ENCODE assay signal across 10 cellular contexts in genomic region chr12:131912526-131913274, GRCh38. TPM values are rescaled to one million over a fixed set of nuclear protein-coding genes. Genes with fewer than 3 reads are reported as not detected.
DNase-seq lines count a peak whose midpoint lies in the region; ATAC-seq, FAIRE-seq and TF ChIP-seq lines count a peak whose summit lies in the region.
"Had no signal": no experiment of that assay in that cellular context is flagged by ENCODE, and none has a peak within 500 bp of the region (broad histone marks: within the 10 kb centered on the region; RNA-seq: fewer than 3 reads in every experiment).

No MANE protein-coding gene starts in this region.

- no peaks in the 10 kb centered on the region for H3K79me2 ChIP-seq in keratinocyte (ENCODE audit: control insufficient read depth, insufficient read depth, low read length)

- FAIRE-seq in keratinocyte (lab: Jason Lieb, UNC), result no peak

- no peaks in the 10 kb centered on the region for H3K9me3 ChIP-seq in body of pancreas
- no peaks in the 10 kb centered on the region for H3K9me3 ChIP-seq in keratinocyte (ENCODE audit: control insufficient read depth, low read depth, low read length)
- H3K9me3 ChIP-seq in upper lobe of right lung, result no peaks in the 10 kb centered on the region

- intact Hi-C loops in body of pancreas (cut with DNase I), result no loop called here
- intact Hi-C loops in upper lobe of right lung (cut with DNase I), result no loop called here

- peak overlapping the region in 3 of 4 donors; percentile 19 to 71 (median 63) for H3K27ac ChIP-seq in body of pancreas
- H3K27ac ChIP-seq in keratinocyte (ENCODE audit: control insufficient read depth, insufficient read depth, low read length), result no peak overlapping the region
- no peak overlapping the region for H3K27ac ChIP-seq in upper lobe of right lung
- H3K27ac ChIP-seq: 22Rv1 had no signal

- H3K4me3 Mint-ChIP-seq in glutamatergic neuron (ENCODE audit: unreplicated experiment), result no peak overlapping the region
- H3K4me3 Mint-ChIP-seq in effector memory CD8-positive, alpha-beta T cell, result no peak overlapping the region
- H3K4me3 Mint-ChIP-seq: neural crest cell had no signal

- H3K27me3 ChIP-seq in body of pancreas, result no peaks in the 10 kb centered on the region
- no peaks in the 10 kb centered on the region for H3K27me3 ChIP-seq in keratinocyte (ENCODE audit: control insufficient read depth, extremely low read depth, insufficient read depth, low read length)
- H3K27me3 ChIP-seq in upper lobe of right lung, result no peaks in the 10 kb centered on the region

- H3K27me3 Mint-ChIP-seq in glutamatergic neuron (ENCODE audit: unreplicated experiment), result peaks cover 4% of the 10 kb centered on the region
- H3K27me3 Mint-ChIP-seq in effector memory CD8-positive, alpha-beta T cell, result no peaks in the 10 kb centered on the region

- no peaks in the 10 kb centered on the region for H3K9me1 ChIP-seq in keratinocyte (ENCODE audit: control insufficient read depth, extremely low read depth, insufficient read depth, low read length)

- H4K20me1 ChIP-seq in keratinocyte (ENCODE audit: control insufficient read depth, extremely low read depth, insufficient read depth, low read length), result no peaks in the 10 kb centered on the region

- no peak overlapping the region for H3K4me2 ChIP-seq in keratinocyte (ENCODE audit: control insufficient read depth, extremely low read depth, insufficient read depth, low read depth, low read length)

- peak; percentile 81 for ATAC-seq in body of pancreas
- peak; percentile 14 for ATAC-seq in upper lobe of right lung
- ATAC-seq in effector memory CD8-positive, alpha-beta T cell (replicated peaks), result no peak
- no peak for ATAC-seq in HG03159 (IDR thresholded peaks at IDR 0.05; ENCODE audit: unreplicated experiment)

- no peaks in the 10 kb centered on the region for H3K36me3 Mint-ChIP-seq in glutamatergic neuron (ENCODE audit: unreplicated experiment)
- peaks cover 53% of the 10 kb centered on the region for H3K36me3 Mint-ChIP-seq in effector memory CD8-positive, alpha-beta T cell (ENCODE audit: insufficient read depth)

- H3K4me3 ChIP-seq in body of pancreas (no peak overlapping the region), keratinocyte (ENCODE audit: control insufficient read depth in 2 of 3, extremely low read depth in 1 of 3, insufficient read depth in 2 of 3, low read depth in 1 of 3, low read length in 3 of 3) (no peak overlapping the region), upper lobe of right lung (no peak overlapping the region)

- H3K9me3 Mint-ChIP-seq in glutamatergic neuron (ENCODE audit: unreplicated experiment), result no peaks in the 10 kb centered on the region
- H3K9me3 Mint-ChIP-seq in effector memory CD8-positive, alpha-beta T cell, result no peaks in the 10 kb centered on the region
- H3K9me3 Mint-ChIP-seq: neural crest cell had no signal

- 50 to 72% methylated on average over 12 to 20 of the region's 20 CpGs for WGBS in body of pancreas, 2 donors

- DNase-seq in DMS 273 (lab: John Stamatoyannopoulos, UW; ENCODE audit: unreplicated experiment) (peak; percentile 67), DMS 273 treated with DMSO at 0.1 percent for 48 hours (lab: John Stamatoyannopoulos, UW) (no peak), body of pancreas (peak; percentile 75 to 89 (median 82)), keratinocyte (ENCODE audit: low read depth, low spot score) (no peak), upper lobe of right lung (no peak), glutamatergic neuron (no peak)
- DNase-seq in effector memory CD8-positive, alpha-beta T cell, result no peak

- no peak overlapping the region for H3K9ac ChIP-seq in keratinocyte (ENCODE audit: control insufficient read depth, extremely low read depth, insufficient read depth, low read length)

- dilution Hi-C loops in keratinocyte (cut with MboI; ENCODE audit: extremely low pct_ligation_motif_present, low sequenced_read_pairs), result no loop called here

- H3K4me1 ChIP-seq in body of pancreas (peaks cover 14% of the 10 kb centered on the region), keratinocyte (ENCODE audit: control insufficient read depth, extremely low read depth, insufficient read depth, low read length) (no peaks in the 10 kb centered on the region), upper lobe of right lung (peaks cover 9% of the 10 kb centered on the region)

- peak in 1 of 3 donors; percentile 29 for TF ChIP-seq POLR2A in body of pancreas (IDR thresholded peaks at IDR 0.05)

- H3K4me1 Mint-ChIP-seq in glutamatergic neuron (ENCODE audit: low read depth, unreplicated experiment), result no peaks in the 10 kb centered on the region
- H3K4me1 Mint-ChIP-seq in effector memory CD8-positive, alpha-beta T cell (ENCODE audit: low read depth in 2 of 2), result no peaks in the 10 kb centered on the region
- H3K4me1 Mint-ChIP-seq: neural crest cell had no signal

- H3K36me3 ChIP-seq in body of pancreas (replicated peaks in 1 of 2; ENCODE audit: insufficient read depth in 1 of 2, low read depth in 2 of 2) (peaks cover 42 to 58% of the 10 kb centered on the region in 2 donors), keratinocyte (ENCODE audit: control insufficient read depth in 2 of 2, extremely low read depth in 1 of 2, insufficient read depth in 2 of 2, low read length in 2 of 2) (peaks cover 0 to 31% of the 10 kb centered on the region in 2 experiments), upper lobe of right lung (peaks cover 75% of the 10 kb centered on the region)

- TF ChIP-seq CTCF in body of pancreas (IDR thresholded peaks at IDR 0.05) (no peak), keratinocyte (optimal IDR thresholded peaks at IDR 0.05 in 1 of 3, IDR thresholded peaks at IDR 0.05 in 1 of 3, conservative IDR thresholded peaks at IDR 0.05 in 1 of 3; ENCODE audit: extremely low read depth in 1 of 3, insufficient read depth in 2 of 3, low read length in 3 of 3) (peak in 2 of 3 experiments; percentile 5 to 8), upper lobe of right lung (IDR thresholded peaks at IDR 0.05) (no peak), glutamatergic neuron (IDR thresholded peaks at IDR 0.05; ENCODE audit: partially characterized antibody, unreplicated experiment) (no peak)

- no peak overlapping the region for H2AFZ ChIP-seq in keratinocyte (ENCODE audit: control insufficient read depth, low read length)

- H3K27ac Mint-ChIP-seq in glutamatergic neuron (ENCODE audit: unreplicated experiment), result no peak overlapping the region
- H3K27ac Mint-ChIP-seq in effector memory CD8-positive, alpha-beta T cell, result no peak overlapping the region

RNA-seq across cellular contexts. Expression of gene PUS1, which starts 16.4 kb away (rescaled TPM):
- total RNA-seq in body of pancreas (10 to 100 TPM; 11.2 to 33.6 TPM), upper lobe of right lung (19.9 TPM), glutamatergic neuron (ENCODE audit: unreplicated experiment) (28.1 TPM)
- 25.8 to 27.1 TPM (median 26.3 TPM) in 3 replicates for polyA plus RNA-seq in keratinocyte
- polyA plus RNA-seq in keratinocyte (2011; ENCODE audit: low read depth), result 8.4 TPM
- polyA plus RNA-seq in keratinocyte (2011; cell fraction: cytosol; rRNA removed), result 10.4 and 22.4 TPM in 2 replicates
- 50.5 and 61.5 TPM in 2 replicates for polyA plus RNA-seq in keratinocyte (2011; cell fraction: nucleus; rRNA removed)
- polyA plus RNA-seq in keratinocyte (2012; ENCODE audit: low replicate concordance), result 16.2 and 30.7 TPM in 2 replicates
- 17.2 to 33.2 TPM (median 20.8 TPM) in 3 replicates for polyA minus RNA-seq in keratinocyte
- 26.3 TPM for polyA minus RNA-seq in keratinocyte (2011; cell fraction: cytosol; rRNA and poly(A)+ RNA removed)
- polyA minus RNA-seq in keratinocyte (2011; cell fraction: nucleus; rRNA and poly(A)+ RNA removed), result 19.0 and 21.3 TPM in 2 replicates

RNA-seq across cellular contexts. Expression of gene ULK1, which starts 18.3 kb away (rescaled TPM):
- total RNA-seq in body of pancreas (10 to 100 TPM; 29.1 to 59.3 TPM), upper lobe of right lung (32.4 TPM), glutamatergic neuron (ENCODE audit: unreplicated experiment) (168 TPM)
- polyA plus RNA-seq in keratinocyte, result 2.3 to 4.8 TPM (median 4.3 TPM) in 3 replicates
- 6.5 TPM for polyA plus RNA-seq in keratinocyte (2011; ENCODE audit: low read depth)
- polyA plus RNA-seq in keratinocyte (2011; cell fraction: cytosol; rRNA removed), result 2.1 and 3.5 TPM in 2 replicates
- 21.9 and 29.8 TPM in 2 replicates for polyA plus RNA-seq in keratinocyte (2011; cell fraction: nucleus; rRNA removed)
- 7.5 and 24.2 TPM in 2 replicates for polyA plus RNA-seq in keratinocyte (2012; ENCODE audit: low replicate concordance)
- 5.2 to 6.6 TPM (median 5.8 TPM) in 3 replicates for polyA minus RNA-seq in keratinocyte
- 9.6 TPM for polyA minus RNA-seq in keratinocyte (2011; cell fraction: cytosol; rRNA and poly(A)+ RNA removed)
- 13.2 and 15.6 TPM in 2 replicates for polyA minus RNA-seq in keratinocyte (2011; cell fraction: nucleus; rRNA and poly(A)+ RNA removed)

RNA-seq across cellular contexts. Expression of gene EP400, which starts 37.0 kb away (rescaled TPM):
- total RNA-seq in body of pancreas, result 10 to 100 TPM; 20.5 to 22.4 TPM
- polyA plus RNA-seq in keratinocyte, result 2.3 to 4.8 TPM (median 4.1 TPM) in 3 replicates
- polyA plus RNA-seq in keratinocyte (2011; ENCODE audit: low read depth), result 15.3 TPM
- 4.7 and 4.9 TPM in 2 replicates for polyA plus RNA-seq in keratinocyte (2011; cell fraction: cytosol; rRNA removed)
- polyA plus RNA-seq in keratinocyte (2011; cell fraction: nucleus; rRNA removed), result 35.0 and 40.1 TPM in 2 replicates
- 13.8 and 17.1 TPM in 2 replicates for polyA plus RNA-seq in keratinocyte (2012; ENCODE audit: low replicate concordance)
- polyA minus RNA-seq in keratinocyte, result 8.5 to 24.6 TPM (median 16.6 TPM) in 3 replicates
- 7.5 TPM for polyA minus RNA-seq in keratinocyte (2011; cell fraction: cytosol; rRNA and poly(A)+ RNA removed)
- 21.0 and 36.5 TPM in 2 replicates for polyA minus RNA-seq in keratinocyte (2011; cell fraction: nucleus; rRNA and poly(A)+ RNA removed)
- total RNA-seq in upper lobe of right lung, result 41.4 TPM
- total RNA-seq in glutamatergic neuron (ENCODE audit: unreplicated experiment), result 85.8 TPM

Comparison
In these comparisons a context has a peak if more than half of its experiments do, and no peak if none do; other contexts are left out.
1. DNase-seq: peak in DMS 273 (single experiment) and body of pancreas (4 of 4); none in DMS 273 treated with DMSO at 0.1 percent for 48 hours (single experiment), keratinocyte (single experiment), upper lobe of right lung (single experiment), glutamatergic neuron (single experiment) and effector memory CD8-positive, alpha-beta T cell (0 of 3).
2. ATAC-seq: peak in body of pancreas (single experiment) and upper lobe of right lung (single experiment); none in effector memory CD8-positive, alpha-beta T cell (single experiment) and HG03159 (single experiment).
3. H3K27ac ChIP-seq: peak in body of pancreas (3 of 4); none in keratinocyte (single experiment) and upper lobe of right lung (single experiment).
4. CTCF ChIP-seq: peak in keratinocyte (2 of 3); none in body of pancreas (0 of 7), upper lobe of right lung (single experiment) and glutamatergic neuron (single experiment).